Comparison of ENCODE assay signal across 18 cellular contexts in the genomic region with DNA sequence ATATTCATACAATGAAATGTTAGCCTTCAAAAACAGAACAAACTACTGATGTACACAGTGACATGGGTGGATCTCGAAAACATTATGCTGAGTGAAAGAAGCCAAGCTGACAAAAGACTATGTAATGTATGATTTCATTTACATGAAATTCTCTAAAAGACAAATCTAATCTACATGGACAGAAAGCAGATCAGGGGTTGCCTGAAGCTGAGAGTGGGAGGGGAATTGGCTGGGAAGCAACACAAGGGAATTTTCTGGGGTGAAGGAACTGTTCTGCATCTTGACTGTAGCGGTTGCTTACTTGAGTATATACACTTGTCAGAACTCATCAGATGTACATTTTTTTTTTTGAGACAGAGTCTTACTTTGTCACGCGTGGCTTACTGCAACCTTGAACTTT.
"Had no signal": no experiment of that assay in that cellular context is flagged by ENCODE, and none has a peak within 500 bp of the region (broad histone marks: within the 10 kb centered on the region; RNA-seq: fewer than 3 reads in every experiment).

No MANE protein-coding gene starts in this region.

- H3K27ac Mint-ChIP-seq: mesothelial cell of epicardium; stimulated activated memory B cell treated with anti-CD40 and anti-IgM and Interleukin-4, amounts not matched to agents 10 μg/mL and 1 μg/mL and 100 μg/mL, for 72 hours; stimulated activated naive CD8-positive, alpha-beta T cell treated with anti-CD3 and anti-CD28 coated beads, Interleukin-15, Interleukin-2, amounts not matched to agents 100 ng/mL and 50 ng/mL, for 24 hours had no signal

- H3K4me1 Mint-ChIP-seq: stimulated activated memory B cell treated with anti-CD40 and anti-IgM and Interleukin-4, amounts not matched to agents 10 μg/mL and 1 μg/mL and 100 μg/mL, for 72 hours had no signal

- DNase-seq: dermis blood vessel endothelial cell; esophagus squamous epithelium; foreskin fibroblast; glutamatergic neuron; mammary epithelial cell; psoas muscle; retina; right lobe of liver; stimulated activated CD4-positive, alpha-beta T cell treated with anti-CD3 and anti-CD28 coated beads, Interleukin-4, amount 100 ng/mL, for 24 hours; tibial artery; upper lobe of left lung; uterus had no signal

- H3K4me3 ChIP-seq: esophagus squamous epithelium, gastroesophageal sphincter, psoas muscle, right lobe of liver, tibial artery, upper lobe of left lung, uterus had no signal

- H3K27me3 Mint-ChIP-seq: stimulated activated memory B cell treated with anti-CD40 and anti-IgM and Interleukin-4, amounts not matched to agents 10 μg/mL and 1 μg/mL and 100 μg/mL, for 72 hours; stimulated activated naive CD8-positive, alpha-beta T cell treated with anti-CD3 and anti-CD28 coated beads, Interleukin-15, Interleukin-2, amounts not matched to agents 100 ng/mL and 50 ng/mL, for 24 hours had no signal

- H3K4me3 Mint-ChIP-seq: mesothelial cell of epicardium; stimulated activated memory B cell treated with anti-CD40 and anti-IgM and Interleukin-4, amounts not matched to agents 10 μg/mL and 1 μg/mL and 100 μg/mL, for 72 hours; stimulated activated naive CD8-positive, alpha-beta T cell treated with anti-CD3 and anti-CD28 coated beads, Interleukin-15, Interleukin-2, amounts not matched to agents 100 ng/mL and 50 ng/mL, for 24 hours had no signal

- ATAC-seq: gastroesophageal sphincter; left lobe of liver; psoas muscle; right lobe of liver; stimulated activated memory B cell treated with anti-CD40 and anti-IgM and Interleukin-4, amounts not matched to agents 10 μg/mL and 1 μg/mL and 100 μg/mL, for 72 hours had no signal

- H3K27me3 ChIP-seq: esophagus squamous epithelium, gastroesophageal sphincter, neutrophil, right lobe of liver, tibial artery, upper lobe of left lung, uterus had no signal

- H3K9me3 ChIP-seq: esophagus squamous epithelium, gastroesophageal sphincter, neutrophil, psoas muscle, right lobe of liver, tibial artery, upper lobe of left lung, uterus had no signal

- H3K36me3 Mint-ChIP-seq: mesothelial cell of epicardium; stimulated activated memory B cell treated with anti-CD40 and anti-IgM and Interleukin-4, amounts not matched to agents 10 μg/mL and 1 μg/mL and 100 μg/mL, for 72 hours had no signal

- H3K9me3 Mint-ChIP-seq: mesothelial cell of epicardium; stimulated activated memory B cell treated with anti-CD40 and anti-IgM and Interleukin-4, amounts not matched to agents 10 μg/mL and 1 μg/mL and 100 μg/mL, for 72 hours; stimulated activated naive CD8-positive, alpha-beta T cell treated with anti-CD3 and anti-CD28 coated beads, Interleukin-15, Interleukin-2, amounts not matched to agents 100 ng/mL and 50 ng/mL, for 24 hours had no signal

- H3K36me3 ChIP-seq: esophagus squamous epithelium, gastroesophageal sphincter, neutrophil, right lobe of liver, tibial artery, upper lobe of left lung, uterus had no signal

- H3K27ac ChIP-seq: esophagus squamous epithelium, neutrophil, psoas muscle, right lobe of liver, tibial artery, upper lobe of left lung, uterus had no signal

- H3K4me1 ChIP-seq: psoas muscle, upper lobe of left lung, uterus had no signal
